ENCODE assay signal across 22 cellular contexts in genomic region chr1:111704240-111704639, GRCh38.
"Had no signal": no experiment of that assay in that cellular context is flagged by ENCODE, and none has a peak within 500 bp of the region (broad histone marks: within the 10 kb centered on the region; RNA-seq: fewer than 3 reads in every experiment).

No MANE protein-coding gene starts in this region.

- H3K27me3 ChIP-seq: foreskin keratinocyte, neural progenitor cell, ovary, sigmoid colon, transverse colon had no signal

- H3K4me3 ChIP-seq: lung, neural progenitor cell, ovary, sigmoid colon, SK-N-MC, transverse colon had no signal

- ATAC-seq: activated CD4-positive, CD25-positive, alpha-beta regulatory T cell treated with anti-CD3 and anti-CD28 coated beads, Interleukin-2, amount 50 U/mL, for 24 hours had no signal

- H3K27ac ChIP-seq: foreskin keratinocyte, neural progenitor cell, ovary, sigmoid colon, SK-N-MC, transverse colon had no signal

- DNase-seq: activated effector memory CD4-positive, alpha-beta T cell treated with Interleukin-2 at 50 U/mL for 16 hours; cerebellar nuclear complex; effector memory CD4-positive, alpha-beta T cell; head of caudate nucleus; immature natural killer cell; naive B cell; ovary; Right ventricle myocardium superior; sigmoid colon; stimulated activated CD4-positive, alpha-beta T cell treated with anti-CD3 and anti-CD28 coated beads, Interleukin-12 subunit alpha, Interleukin-12 subunit beta, amount 100 ng/mL, for 4 hours; stimulated activated CD4-positive, alpha-beta T cell treated with anti-CD3 and anti-CD28 coated beads, Interleukin-2, amount 100 ng/mL, for 24 hours; substantia nigra; T1000; transverse colon had no signal

- H3K4me3 Mint-ChIP-seq: activated naive CD4-positive, alpha-beta T cell treated with anti-CD3 and anti-CD28 coated beads, Interleukin-2, amount 50 U/mL, for 24 hours; brain; dendritic cell treated with granulocyte-macrophage colony-stimulating factor and Interleukin-4, amounts not matched to agents 40 ng/mL and 50 ng/mL, for 4 days; immature natural killer cell; naive B cell; neural progenitor cell had no signal

- H3K27ac Mint-ChIP-seq: activated naive CD4-positive, alpha-beta T cell treated with anti-CD3 and anti-CD28 coated beads, Interleukin-2, amount 50 U/mL, for 24 hours; brain; dendritic cell treated with granulocyte-macrophage colony-stimulating factor and Interleukin-4, amounts not matched to agents 40 ng/mL and 50 ng/mL, for 4 days; neural progenitor cell had no signal

- H3K36me3 ChIP-seq: neural progenitor cell, ovary had no signal

- H3K9me3 ChIP-seq: ovary, sigmoid colon, transverse colon had no signal

- H3K4me1 Mint-ChIP-seq: brain, neural progenitor cell had no signal

- H3K27me3 Mint-ChIP-seq: activated naive CD4-positive, alpha-beta T cell treated with anti-CD3 and anti-CD28 coated beads, Interleukin-2, amount 50 U/mL, for 24 hours; brain; dendritic cell treated with granulocyte-macrophage colony-stimulating factor and Interleukin-4, amounts not matched to agents 40 ng/mL and 50 ng/mL, for 4 days; naive B cell had no signal

- H3K9me3 Mint-ChIP-seq: activated naive CD4-positive, alpha-beta T cell treated with anti-CD3 and anti-CD28 coated beads, Interleukin-2, amount 50 U/mL, for 24 hours; brain; dendritic cell treated with granulocyte-macrophage colony-stimulating factor and Interleukin-4, amounts not matched to agents 40 ng/mL and 50 ng/mL, for 4 days; immature natural killer cell; naive B cell; neural progenitor cell had no signal

- H3K4me1 ChIP-seq: neural progenitor cell had no signal
